ENCODE assay signal across 1 cellular context in genomic region chr10:132652446-132652845, GRCh38.
TF ChIP-seq lines count a peak whose summit lies in the region.

No MANE protein-coding gene starts in this region.

TF ChIP-seq in H1, 55 proteins besides CTCF, POLR2A, EP300 and RAD21 (continued from another document):
- TF ChIP-seq, protein P1, sequence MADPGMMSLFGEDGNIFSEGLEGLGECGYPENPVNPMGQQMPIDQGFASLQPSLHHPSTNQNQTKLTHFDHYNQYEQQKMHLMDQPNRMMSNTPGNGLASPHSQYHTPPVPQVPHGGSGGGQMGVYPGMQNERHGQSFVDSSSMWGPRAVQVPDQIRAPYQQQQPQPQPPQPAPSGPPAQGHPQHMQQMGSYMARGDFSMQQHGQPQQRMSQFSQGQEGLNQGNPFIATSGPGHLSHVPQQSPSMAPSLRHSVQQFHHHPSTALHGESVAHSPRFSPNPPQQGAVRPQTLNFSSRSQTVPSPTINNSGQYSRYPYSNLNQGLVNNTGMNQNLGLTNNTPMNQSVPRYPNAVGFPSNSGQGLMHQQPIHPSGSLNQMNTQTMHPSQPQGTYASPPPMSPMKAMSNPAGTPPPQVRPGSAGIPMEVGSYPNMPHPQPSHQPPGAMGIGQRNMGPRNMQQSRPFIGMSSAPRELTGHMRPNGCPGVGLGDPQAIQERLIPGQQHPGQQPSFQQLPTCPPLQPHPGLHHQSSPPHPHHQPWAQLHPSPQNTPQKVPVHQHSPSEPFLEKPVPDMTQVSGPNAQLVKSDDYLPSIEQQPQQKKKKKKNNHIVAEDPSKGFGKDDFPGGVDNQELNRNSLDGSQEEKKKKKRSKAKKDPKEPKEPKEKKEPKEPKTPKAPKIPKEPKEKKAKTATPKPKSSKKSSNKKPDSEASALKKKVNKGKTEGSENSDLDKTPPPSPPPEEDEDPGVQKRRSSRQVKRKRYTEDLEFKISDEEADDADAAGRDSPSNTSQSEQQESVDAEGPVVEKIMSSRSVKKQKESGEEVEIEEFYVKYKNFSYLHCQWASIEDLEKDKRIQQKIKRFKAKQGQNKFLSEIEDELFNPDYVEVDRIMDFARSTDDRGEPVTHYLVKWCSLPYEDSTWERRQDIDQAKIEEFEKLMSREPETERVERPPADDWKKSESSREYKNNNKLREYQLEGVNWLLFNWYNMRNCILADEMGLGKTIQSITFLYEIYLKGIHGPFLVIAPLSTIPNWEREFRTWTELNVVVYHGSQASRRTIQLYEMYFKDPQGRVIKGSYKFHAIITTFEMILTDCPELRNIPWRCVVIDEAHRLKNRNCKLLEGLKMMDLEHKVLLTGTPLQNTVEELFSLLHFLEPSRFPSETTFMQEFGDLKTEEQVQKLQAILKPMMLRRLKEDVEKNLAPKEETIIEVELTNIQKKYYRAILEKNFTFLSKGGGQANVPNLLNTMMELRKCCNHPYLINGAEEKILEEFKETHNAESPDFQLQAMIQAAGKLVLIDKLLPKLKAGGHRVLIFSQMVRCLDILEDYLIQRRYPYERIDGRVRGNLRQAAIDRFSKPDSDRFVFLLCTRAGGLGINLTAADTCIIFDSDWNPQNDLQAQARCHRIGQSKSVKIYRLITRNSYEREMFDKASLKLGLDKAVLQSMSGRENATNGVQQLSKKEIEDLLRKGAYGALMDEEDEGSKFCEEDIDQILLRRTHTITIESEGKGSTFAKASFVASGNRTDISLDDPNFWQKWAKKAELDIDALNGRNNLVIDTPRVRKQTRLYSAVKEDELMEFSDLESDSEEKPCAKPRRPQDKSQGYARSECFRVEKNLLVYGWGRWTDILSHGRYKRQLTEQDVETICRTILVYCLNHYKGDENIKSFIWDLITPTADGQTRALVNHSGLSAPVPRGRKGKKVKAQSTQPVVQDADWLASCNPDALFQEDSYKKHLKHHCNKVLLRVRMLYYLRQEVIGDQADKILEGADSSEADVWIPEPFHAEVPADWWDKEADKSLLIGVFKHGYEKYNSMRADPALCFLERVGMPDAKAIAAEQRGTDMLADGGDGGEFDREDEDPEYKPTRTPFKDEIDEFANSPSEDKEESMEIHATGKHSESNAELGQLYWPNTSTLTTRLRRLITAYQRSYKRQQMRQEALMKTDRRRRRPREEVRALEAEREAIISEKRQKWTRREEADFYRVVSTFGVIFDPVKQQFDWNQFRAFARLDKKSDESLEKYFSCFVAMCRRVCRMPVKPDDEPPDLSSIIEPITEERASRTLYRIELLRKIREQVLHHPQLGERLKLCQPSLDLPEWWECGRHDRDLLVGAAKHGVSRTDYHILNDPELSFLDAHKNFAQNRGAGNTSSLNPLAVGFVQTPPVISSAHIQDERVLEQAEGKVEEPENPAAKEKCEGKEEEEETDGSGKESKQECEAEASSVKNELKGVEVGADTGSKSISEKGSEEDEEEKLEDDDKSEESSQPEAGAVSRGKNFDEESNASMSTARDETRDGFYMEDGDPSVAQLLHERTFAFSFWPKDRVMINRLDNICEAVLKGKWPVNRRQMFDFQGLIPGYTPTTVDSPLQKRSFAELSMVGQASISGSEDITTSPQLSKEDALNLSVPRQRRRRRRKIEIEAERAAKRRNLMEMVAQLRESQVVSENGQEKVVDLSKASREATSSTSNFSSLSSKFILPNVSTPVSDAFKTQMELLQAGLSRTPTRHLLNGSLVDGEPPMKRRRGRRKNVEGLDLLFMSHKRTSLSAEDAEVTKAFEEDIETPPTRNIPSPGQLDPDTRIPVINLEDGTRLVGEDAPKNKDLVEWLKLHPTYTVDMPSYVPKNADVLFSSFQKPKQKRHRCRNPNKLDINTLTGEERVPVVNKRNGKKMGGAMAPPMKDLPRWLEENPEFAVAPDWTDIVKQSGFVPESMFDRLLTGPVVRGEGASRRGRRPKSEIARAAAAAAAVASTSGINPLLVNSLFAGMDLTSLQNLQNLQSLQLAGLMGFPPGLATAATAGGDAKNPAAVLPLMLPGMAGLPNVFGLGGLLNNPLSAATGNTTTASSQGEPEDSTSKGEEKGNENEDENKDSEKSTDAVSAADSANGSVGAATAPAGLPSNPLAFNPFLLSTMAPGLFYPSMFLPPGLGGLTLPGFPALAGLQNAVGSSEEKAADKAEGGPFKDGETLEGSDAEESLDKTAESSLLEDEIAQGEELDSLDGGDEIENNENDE (IDR thresholded peaks at IDR 0.05; ENCODE audit: insufficient replicate concordance, low read length) = no peak
- no peak for TF ChIP-seq TEAD4 (IDR thresholded peaks at IDR 0.05; ENCODE audit: low read depth, low read length)
- no peak for TF ChIP-seq EGR1 (IDR thresholded peaks at IDR 0.05; ENCODE audit: borderline replicate concordance, low read depth, low read length)
- no peak for TF ChIP-seq SUZ12 (IDR thresholded peaks at IDR 0.05; ENCODE audit: low read length)
- no peak for TF ChIP-seq GTF2F1 (IDR thresholded peaks at IDR 0.05; ENCODE audit: borderline replicate concordance, low read depth, low read length)
- TF ChIP-seq, protein P2, sequence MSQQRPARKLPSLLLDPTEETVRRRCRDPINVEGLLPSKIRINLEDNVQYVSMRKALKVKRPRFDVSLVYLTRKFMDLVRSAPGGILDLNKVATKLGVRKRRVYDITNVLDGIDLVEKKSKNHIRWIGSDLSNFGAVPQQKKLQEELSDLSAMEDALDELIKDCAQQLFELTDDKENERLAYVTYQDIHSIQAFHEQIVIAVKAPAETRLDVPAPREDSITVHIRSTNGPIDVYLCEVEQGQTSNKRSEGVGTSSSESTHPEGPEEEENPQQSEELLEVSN (IDR thresholded peaks at IDR 0.05) = no peak
- TF ChIP-seq SP1 (IDR thresholded peaks at IDR 0.05; ENCODE audit: low read depth, low read length) = no peak
- no peak for TF ChIP-seq CTBP2 (IDR thresholded peaks at IDR 0.05; ENCODE audit: borderline replicate concordance, insufficient read depth, insufficient read length, low read length)
- TF ChIP-seq CHD1 (IDR thresholded peaks at IDR 0.05; ENCODE audit: low read depth, low read length) = no peak
- TF ChIP-seq, protein P3, sequence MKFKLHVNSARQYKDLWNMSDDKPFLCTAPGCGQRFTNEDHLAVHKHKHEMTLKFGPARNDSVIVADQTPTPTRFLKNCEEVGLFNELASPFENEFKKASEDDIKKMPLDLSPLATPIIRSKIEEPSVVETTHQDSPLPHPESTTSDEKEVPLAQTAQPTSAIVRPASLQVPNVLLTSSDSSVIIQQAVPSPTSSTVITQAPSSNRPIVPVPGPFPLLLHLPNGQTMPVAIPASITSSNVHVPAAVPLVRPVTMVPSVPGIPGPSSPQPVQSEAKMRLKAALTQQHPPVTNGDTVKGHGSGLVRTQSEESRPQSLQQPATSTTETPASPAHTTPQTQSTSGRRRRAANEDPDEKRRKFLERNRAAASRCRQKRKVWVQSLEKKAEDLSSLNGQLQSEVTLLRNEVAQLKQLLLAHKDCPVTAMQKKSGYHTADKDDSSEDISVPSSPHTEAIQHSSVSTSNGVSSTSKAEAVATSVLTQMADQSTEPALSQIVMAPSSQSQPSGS (IDR thresholded peaks at IDR 0.05; ENCODE audit: low read length) = no peak
- TF ChIP-seq MAFK (IDR thresholded peaks at IDR 0.05; ENCODE audit: low read depth, low read length) = no peak
- no peak for TF ChIP-seq EZH2 (IDR thresholded peaks at IDR 0.05; ENCODE audit: low read depth, low read length, severe bottlenecking)
